ENCODE assay signal across 28 cellular contexts in the genomic region with DNA sequence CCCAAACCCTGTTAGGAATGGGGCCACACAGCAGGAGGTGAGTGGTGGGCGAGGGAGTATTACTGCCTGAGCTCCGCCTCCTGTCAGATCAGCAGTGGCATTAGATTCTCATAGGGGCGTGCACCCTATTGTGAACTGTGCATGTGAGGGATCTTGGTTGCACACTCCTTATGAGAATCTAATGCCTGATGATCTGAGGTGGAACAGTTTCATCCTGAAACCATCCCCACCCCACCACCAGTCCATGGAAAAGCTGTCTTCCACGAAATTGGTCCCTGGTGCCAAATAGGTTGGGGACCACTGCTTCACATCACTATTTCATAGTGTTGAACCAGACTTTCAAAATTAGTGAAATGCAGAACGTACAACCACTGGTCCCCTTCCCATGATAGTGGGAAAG.
"Had no signal": no experiment of that assay in that cellular context is flagged by ENCODE, and none has a peak within 500 bp of the region (broad histone marks: within the 10 kb centered on the region; RNA-seq: fewer than 3 reads in every experiment).

No MANE protein-coding gene starts in this region.

- H3K4me1 Mint-ChIP-seq: stimulated activated effector memory CD8-positive, alpha-beta T cell treated with anti-CD3 and anti-CD28 coated beads, Interleukin-12 subunit alpha, Interleukin-12 subunit beta, amount 100 ng/mL, for 72 hours had no signal

- H3K4me1 ChIP-seq: neural progenitor cell, parathyroid adenoma, psoas muscle, right lobe of liver, sigmoid colon, thyroid gland, tibial nerve, upper lobe of right lung, uterus had no signal

- H3K36me3 Mint-ChIP-seq: neural progenitor cell had no signal

- H3K4me3 ChIP-seq: neural progenitor cell, ovary, psoas muscle, right lobe of liver, sigmoid colon, stomach, thoracic aorta, thyroid gland, tibial nerve, upper lobe of right lung, uterus had no signal

- H3K9me3 ChIP-seq: ovary, thyroid gland had no signal

- H3K4me2 ChIP-seq: neural progenitor cell had no signal

- H3K36me3 ChIP-seq: neural progenitor cell, ovary, right lobe of liver, sigmoid colon, stomach, thoracic aorta, thyroid gland, tibial nerve, upper lobe of right lung, uterus had no signal

- H3K27me3 ChIP-seq: neural progenitor cell, ovary, right lobe of liver, sigmoid colon, stomach, thyroid gland, tibial nerve, upper lobe of right lung, uterus had no signal

- H3K9ac ChIP-seq: neural progenitor cell, parathyroid adenoma had no signal

- H2AFZ ChIP-seq: neural progenitor cell, parathyroid adenoma had no signal

- DNase-seq: naive thymus-derived CD8-positive, alpha-beta T cell; occipital lobe; ovary; posterior cingulate gyrus; psoas muscle; right cardiac atrium; right lobe of liver; sigmoid colon; small intestine; stimulated activated CD4-positive, alpha-beta T cell treated with anti-CD3 and anti-CD28 coated beads, Interleukin-15, amount 100 ng/mL, for 24 hours; stimulated activated CD4-positive, alpha-beta T cell treated with anti-CD3 and anti-CD28 coated beads, Interleukin-2, amount 100 ng/mL, for 24 hours; stimulated activated CD4-positive, alpha-beta T cell treated with anti-CD3 and anti-CD28 coated beads, Interleukin-2, amount 100 ng/mL, for 48 hours; stimulated activated CD4-positive, alpha-beta T cell treated with anti-CD3 and anti-CD28 coated beads, Interleukin-4, amount 100 ng/mL, for 24 hours; stimulated activated naive B cell treated with anti-CD40 and anti-IgM and Interleukin-4, amounts not matched to agents 10 μg/mL and 1 μg/mL and 100 μg/mL, for 72 hours; stimulated activated naive CD4-positive, alpha-beta T cell treated with Interleukin-2 at 50 U/mL for 16 hours; stomach; thyroid gland; upper lobe of right lung; uterus had no signal

- H3K27ac Mint-ChIP-seq: nephron; neural progenitor cell; progenitor cell of endocrine pancreas; stimulated activated effector memory CD8-positive, alpha-beta T cell treated with anti-CD3 and anti-CD28 coated beads, Interleukin-12 subunit alpha, Interleukin-12 subunit beta, amount 100 ng/mL, for 72 hours; stimulated activated naive CD8-positive, alpha-beta T cell treated with anti-CD3 and anti-CD28 coated beads, Interleukin-15, Interleukin-2, amounts not matched to agents 100 ng/mL and 50 ng/mL, for 24 hours; type B pancreatic cell had no signal

- H3K27ac ChIP-seq: neural progenitor cell, ovary, parathyroid adenoma, psoas muscle, right lobe of liver, sigmoid colon, stomach, thoracic aorta, thyroid gland, tibial nerve, upper lobe of right lung, uterus had no signal

- H3K27me3 Mint-ChIP-seq: naive thymus-derived CD8-positive, alpha-beta T cell; progenitor cell of endocrine pancreas; stimulated activated naive B cell treated with anti-CD40 and anti-IgM and Interleukin-4, amounts not matched to agents 10 μg/mL and 1 μg/mL and 100 μg/mL, for 72 hours; stimulated activated naive CD8-positive, alpha-beta T cell treated with anti-CD3 and anti-CD28 coated beads, Interleukin-15, Interleukin-2, amounts not matched to agents 100 ng/mL and 50 ng/mL, for 24 hours; type B pancreatic cell had no signal

- H3K4me3 Mint-ChIP-seq: naive thymus-derived CD8-positive, alpha-beta T cell; nephron; neural progenitor cell; stimulated activated effector memory CD8-positive, alpha-beta T cell treated with anti-CD3 and anti-CD28 coated beads, Interleukin-12 subunit alpha, Interleukin-12 subunit beta, amount 100 ng/mL, for 72 hours; stimulated activated naive B cell treated with anti-CD40 and anti-IgM and Interleukin-4, amounts not matched to agents 10 μg/mL and 1 μg/mL and 100 μg/mL, for 72 hours; stimulated activated naive CD8-positive, alpha-beta T cell treated with anti-CD3 and anti-CD28 coated beads, Interleukin-15, Interleukin-2, amounts not matched to agents 100 ng/mL and 50 ng/mL, for 24 hours; type B pancreatic cell had no signal

- FAIRE-seq: small intestine had no signal

- ATAC-seq: naive thymus-derived CD8-positive, alpha-beta T cell; psoas muscle; right cardiac atrium; right lobe of liver; stimulated activated effector memory CD8-positive, alpha-beta T cell treated with anti-CD3 and anti-CD28 coated beads, Interleukin-12 subunit alpha, Interleukin-12 subunit beta, amount 100 ng/mL, for 72 hours; stimulated activated naive B cell treated with anti-CD40 and anti-IgM and Interleukin-4, amounts not matched to agents 10 μg/mL and 1 μg/mL and 100 μg/mL, for 72 hours; upper lobe of right lung had no signal

- H3K79me2 ChIP-seq: parathyroid adenoma had no signal
